8 cellular contexts compared by ENCODE assay signal in genomic region chr16:19066988-19067348, GRCh38. TPM values are rescaled to one million over a fixed set of nuclear protein-coding genes. Genes with fewer than 3 reads are reported as not detected.
DNase-seq lines count a peak whose midpoint lies in the region; ATAC-seq and TF ChIP-seq lines count a peak whose summit lies in the region.

No MANE protein-coding gene starts in this region.

- peaks cover 6 to 23% (median 7%) of the 10 kb centered on the region in 4 donors for H3K4me1 Mint-ChIP-seq in CD4-positive, CD25-positive, alpha-beta regulatory T cell
- no peaks in the 10 kb centered on the region for H3K4me1 Mint-ChIP-seq in endodermal cell

- no peaks in the 10 kb centered on the region for H3K9me3 ChIP-seq in CD4-positive, CD25-positive, alpha-beta regulatory T cell (ENCODE audit: control insufficient read depth in 2 of 2, low read length in 2 of 2)
- H3K9me3 ChIP-seq in PC-9 (ENCODE audit: insufficient read depth, low read depth) (no peaks in the 10 kb centered on the region), endodermal cell (ENCODE audit: control insufficient read depth, low read length) (no peaks in the 10 kb centered on the region), osteoblast (ENCODE audit: low read depth, low read length) (no peaks in the 10 kb centered on the region)

- H3K27me3 ChIP-seq in CD4-positive, CD25-positive, alpha-beta regulatory T cell (ENCODE audit: control insufficient read depth, insufficient read depth, low read length): no peaks in the 10 kb centered on the region
- H3K27me3 ChIP-seq in PC-9 (ENCODE audit: insufficient read depth, low read depth): no peaks in the 10 kb centered on the region
- no peaks in the 10 kb centered on the region for H3K27me3 ChIP-seq in endodermal cell (ENCODE audit: control insufficient read depth, insufficient read depth, low read length, poor library complexity, severe bottlenecking)
- H3K27me3 ChIP-seq in osteoblast (ENCODE audit: insufficient read depth, low read length): no peaks in the 10 kb centered on the region

- peak overlapping the region; percentile 83 for H3K4me2 ChIP-seq in PC-9
- peak overlapping the region; percentile 90 for H3K4me2 ChIP-seq in osteoblast (ENCODE audit: insufficient read depth, low read length)

- H4K20me1 ChIP-seq in PC-9 (ENCODE audit: insufficient read depth): no peaks in the 10 kb centered on the region
- H4K20me1 ChIP-seq in osteoblast (ENCODE audit: insufficient read depth, low read length): no peaks in the 10 kb centered on the region

- H3K27ac ChIP-seq in CD4-positive, CD25-positive, alpha-beta regulatory T cell (ENCODE audit: insufficient read depth, low read length, poor library complexity, severe bottlenecking): peak overlapping the region; percentile 100
- peak overlapping the region; percentile 97 for H3K27ac ChIP-seq in PC-9
- H3K27ac ChIP-seq in endodermal cell (ENCODE audit: low read depth, low read length): peak overlapping the region; percentile 98
- peak overlapping the region; percentile 100 for H3K27ac ChIP-seq in osteoblast (ENCODE audit: low read depth, low read length)

- WGBS in endodermal cell (ENCODE audit: insufficient coverage in 1 of 2, insufficient read length in 1 of 2), 2 experiments: 60 to 77% methylated on average over 3 to 8 of the region's 9 CpGs

- ATAC-seq in CD4-positive, CD25-positive, alpha-beta regulatory T cell (ENCODE audit: low read depth in 2 of 2): no peak

- H3K9me3 Mint-ChIP-seq in CD4-positive, CD25-positive, alpha-beta regulatory T cell: no peaks in the 10 kb centered on the region
- no peaks in the 10 kb centered on the region for H3K9me3 Mint-ChIP-seq in endodermal cell

- no peak for DNase-seq in CD4-positive, CD25-positive, alpha-beta regulatory T cell
- DNase-seq in PC-9 (no peak), endodermal cell (no peak), osteoblast (ENCODE audit: insufficient read length, low spot score, missing footprints) (no peak), GM19240 (ENCODE audit: insufficient read length, low spot score) (no peak), SK-N-DZ (ENCODE audit: low spot score) (no peak), SIG-M5 (lab: John Stamatoyannopoulos, UW) (no peak), inferior parietal cortex (ENCODE audit: extremely low spot score) (no peak)

- H3K36me3 ChIP-seq in CD4-positive, CD25-positive, alpha-beta regulatory T cell (ENCODE audit: control insufficient read depth, insufficient read depth, low read length): no peaks in the 10 kb centered on the region
- H3K36me3 ChIP-seq in PC-9 (ENCODE audit: low read depth) (no peaks in the 10 kb centered on the region), endodermal cell (ENCODE audit: control insufficient read depth, insufficient read depth, low read length) (peaks cover 17% of the 10 kb centered on the region), osteoblast (ENCODE audit: insufficient read depth, low read length) (no peaks in the 10 kb centered on the region)

- no peaks in the 10 kb centered on the region; the same call in 1 of the 2 replicates for H3F3A ChIP-seq in PC-9 (ENCODE audit: insufficient read depth, low read depth)

- peak overlapping the region; percentile 88 for H3K4me3 ChIP-seq in CD4-positive, CD25-positive, alpha-beta regulatory T cell (ENCODE audit: low read depth, low read length)
- H3K4me3 ChIP-seq in PC-9 (peak overlapping the region; percentile 88), endodermal cell (ENCODE audit: low read length) (peak overlapping the region; percentile 97), osteoblast (ENCODE audit: insufficient read depth, low read length) (peak overlapping the region; percentile 76)

- CTCF ChIA-PET in PC-9 (lab: Charles Lee): interaction anchor here (0.7 to 0.8 kb wide), 2 partner anchors 59 to 98 kb away, joined by 3 to 9 read pairs; no protein-coding TSS in a partner anchor

- H2AFZ ChIP-seq in PC-9 (peak overlapping the region; percentile 63; the same call in 1 of the 2 replicates), osteoblast (ENCODE audit: low read length) (peak overlapping the region; percentile 76)

- H3K4me1 ChIP-seq in CD4-positive, CD25-positive, alpha-beta regulatory T cell (ENCODE audit: control insufficient read depth, insufficient read depth, low read length, poor library complexity, severe bottlenecking): peaks cover 11% of the 10 kb centered on the region
- H3K4me1 ChIP-seq in PC-9 (replicated peaks; ENCODE audit: insufficient read depth) (peaks cover 9% of the 10 kb centered on the region; the same call in 1 of the 2 replicates), endodermal cell (ENCODE audit: control insufficient read depth, insufficient read depth, low read length) (no peaks in the 10 kb centered on the region), osteoblast (ENCODE audit: insufficient read depth, low read length) (peaks cover 3% of the 10 kb centered on the region)

- H3K79me2 ChIP-seq in PC-9 (ENCODE audit: low read depth): peaks cover 15% of the 10 kb centered on the region
- H3K79me2 ChIP-seq in osteoblast (ENCODE audit: insufficient read depth, low read length): peaks cover 8% of the 10 kb centered on the region

- POLR2A ChIA-PET in PC-9 (lab: Charles Lee; ENCODE audit: unreplicated experiment): interaction anchor here (0.6 to 1.2 kb wide), 7 partner anchors 9 to 326 kb away, joined by 3 to 6 read pairs (median 4); no protein-coding TSS in a partner anchor

- TSS peak; percentile 81 for BruUV-seq in PC-9 (replicated peaks; lab: Mats Ljungman, UMichigan)

- peak overlapping the region; percentile 99 to 100 (median 99) for H3K27ac Mint-ChIP-seq in CD4-positive, CD25-positive, alpha-beta regulatory T cell
- peak overlapping the region; percentile 95 for H3K27ac Mint-ChIP-seq in endodermal cell

- peaks cover 7% of the 10 kb centered on the region for H3K27me3 Mint-ChIP-seq in CD4-positive, CD25-positive, alpha-beta regulatory T cell
- no peaks in the 10 kb centered on the region for H3K27me3 Mint-ChIP-seq in endodermal cell (ENCODE audit: insufficient read depth)

- no peaks in the 10 kb centered on the region for H3K9me2 ChIP-seq in PC-9 (ENCODE audit: insufficient read depth)

- intact Hi-C loops in PC-9 (cut with micrococcal nuclease; ENCODE audit: unreplicated experiment): loop anchor here (1.0 to 5.0 kb wide), 5 partner anchors 58 to 265 kb away; partner anchors contain the start of genes ARL6IP1, SMG1 and TMC7

- peak overlapping the region; percentile 99 for H3K9ac ChIP-seq in endodermal cell (ENCODE audit: extremely low read depth, low read length, poor library complexity, severe bottlenecking)

- H3K4me3 Mint-ChIP-seq in CD4-positive, CD25-positive, alpha-beta regulatory T cell: peak overlapping the region; percentile 93 to 96 (median 96)
- H3K4me3 Mint-ChIP-seq in endodermal cell: peak overlapping the region; percentile 89

- no peak for TF ChIP-seq CTCF in PC-9 (conservative IDR thresholded peaks at IDR 0.05)
- no peak for TF ChIP-seq CTCF in endodermal cell (conservative IDR thresholded peaks at IDR 0.05)
- no peak for TF ChIP-seq CTCF in osteoblast (IDR thresholded peaks at IDR 0.05; ENCODE audit: extremely low read depth, low read depth, low read length)

- H3K36me3 Mint-ChIP-seq in CD4-positive, CD25-positive, alpha-beta regulatory T cell: no peaks in the 10 kb centered on the region
- peaks cover 11% of the 10 kb centered on the region for H3K36me3 Mint-ChIP-seq in endodermal cell (ENCODE audit: low read depth)

RNA-seq across cellular contexts. Expression of gene COQ7, which starts 0.4 kb away (rescaled TPM):
- 13.1 TPM for total RNA-seq in CD4-positive, CD25-positive, alpha-beta regulatory T cell
- 10 to 100 TPM; 17.1 to 19.3 (median 18.6) TPM for polyA plus RNA-seq in CD4-positive, CD25-positive, alpha-beta regulatory T cell
- total RNA-seq in PC-9 (2021) (26.9 and 30.7 TPM in 2 replicates), endodermal cell (10 to 100 TPM; 20.4 to 22.0 TPM), osteoblast (17.4 and 20.3 TPM in 2 replicates)
- 21.0 TPM for polyA plus RNA-seq in endodermal cell (2013, experiment 1 of 2)
- polyA plus RNA-seq in endodermal cell (2013, experiment 2 of 2): 21.9 TPM
- polyA plus RNA-seq in SK-N-DZ (2014; cell fraction: cytosol; rRNA removed): 35.5 and 42.3 TPM in 2 replicates
- 16.7 and 21.2 TPM in 2 replicates for polyA plus RNA-seq in SK-N-DZ (2014; cell fraction: nucleus; rRNA removed)

RNA-seq across cellular contexts. Expression of gene ITPRIPL2, which starts 46.8 kb away (rescaled TPM):
- 0.15 TPM for total RNA-seq in CD4-positive, CD25-positive, alpha-beta regulatory T cell
- polyA plus RNA-seq in CD4-positive, CD25-positive, alpha-beta regulatory T cell: 1 to 10 TPM in 1 of 4 donors, under 1 TPM in 2, not detected in 1; 0.18 to 1.1 (median 0.21) TPM
- 117 and 142 TPM in 2 replicates for total RNA-seq in PC-9 (2021)
- 10 to 100 TPM; 13.4 to 19.3 TPM for total RNA-seq in endodermal cell
- polyA plus RNA-seq in endodermal cell (2013, experiment 1 of 2): 5.7 TPM
- 5.9 TPM for polyA plus RNA-seq in endodermal cell (2013, experiment 2 of 2)
- 58.6 and 59.4 TPM in 2 replicates for total RNA-seq in osteoblast
- 0.07 and 0.14 TPM in 2 replicates for polyA plus RNA-seq in SK-N-DZ (2014; cell fraction: cytosol; rRNA removed)
- 0.21 and 0.37 TPM in 2 replicates for polyA plus RNA-seq in SK-N-DZ (2014; cell fraction: nucleus; rRNA removed)

Comparison
In these comparisons a context has a peak if more than half of its experiments do, and no peak if none do; other contexts are left out.
1. RNA of gene ITPRIPL2, which starts 46.8 kb away (total RNA-seq): 117 to 142 TPM in PC-9, 58.6 to 59.4 TPM in osteoblast and 13.4 to 19.3 TPM in endodermal cell; 0.15 TPM in CD4-positive, CD25-positive, alpha-beta regulatory T cell (single experiment); every median in the first group is over 10 times any median in the second.
2. Peak in every context shown above with its lines, with median percentiles within 50 percentile points of each other: H3K27ac ChIP-seq and H3K4me3 ChIP-seq.